In the genomic region with DNA sequence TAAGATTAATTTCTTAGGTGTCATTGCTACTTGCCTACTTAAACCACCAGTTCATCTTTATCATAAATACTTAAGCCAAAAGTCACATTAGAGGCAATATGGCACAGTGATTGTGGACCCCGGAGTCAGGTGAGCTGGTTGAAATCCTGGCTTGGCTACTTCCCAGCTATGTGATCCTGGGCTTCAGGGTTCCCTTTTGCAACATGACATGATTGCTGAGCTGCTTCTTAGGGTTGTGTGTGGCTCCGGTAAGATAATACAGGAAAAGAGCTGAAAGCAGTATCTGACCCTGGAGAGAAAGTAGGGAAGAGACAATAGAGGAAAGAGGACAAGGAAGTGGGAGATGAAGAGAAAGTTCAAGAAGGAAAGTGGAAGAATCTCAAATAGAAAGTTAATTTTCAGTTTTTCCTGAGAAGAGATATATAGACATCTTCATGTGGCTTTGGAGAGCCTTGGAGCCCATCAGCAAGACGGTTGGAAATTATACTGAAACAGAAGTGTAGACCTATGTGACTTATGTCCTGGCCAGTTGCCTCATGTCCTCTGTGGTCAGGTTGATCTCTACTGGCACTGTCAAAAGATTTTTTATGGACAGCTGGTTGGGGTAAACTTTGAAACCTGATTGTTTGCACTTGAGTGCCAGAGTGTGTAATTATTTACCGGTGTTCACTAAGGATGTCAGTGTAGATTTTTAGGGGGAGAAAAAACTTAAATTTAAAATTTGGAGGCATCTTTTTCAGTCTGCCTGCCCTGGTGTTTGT, we compare ENCODE assay signal across 20 cellular contexts.
DNase-seq lines count a peak whose midpoint lies in the region; ATAC-seq and TF ChIP-seq lines count a peak whose summit lies in the region.
"Had no signal": no experiment of that assay in that cellular context is flagged by ENCODE, and none has a peak within 500 bp of the region (broad histone marks: within the 10 kb centered on the region; RNA-seq: fewer than 3 reads in every experiment).

No MANE protein-coding gene starts in this region.

- no peaks in the 10 kb centered on the region for H3K4me1 ChIP-seq in osteoblast (ENCODE audit: insufficient read depth, low read length)
- H3K4me1 ChIP-seq in skeletal muscle tissue (ENCODE audit: control insufficient read depth in 3 of 3, insufficient read depth in 3 of 3, low read length in 3 of 3), result peaks cover 36 to 61% (median 53%) of the 10 kb centered on the region in 3 donors
- H3K4me1 ChIP-seq in tibial artery, result peaks cover 0 to 27% (median 2%) of the 10 kb centered on the region in 4 donors
- H3K4me1 ChIP-seq: SJSA1 had no signal

- no peak overlapping the region for H3K4me2 ChIP-seq in osteoblast (ENCODE audit: insufficient read depth, low read length)

- peak overlapping the region in 2 of 3 donors; percentile 57 to 59 for H3K9ac ChIP-seq in skeletal muscle tissue (ENCODE audit: low read depth in 1 of 3, low read length in 3 of 3)

- H3K9me3 ChIP-seq in osteoblast (ENCODE audit: low read depth, low read length), result no peaks in the 10 kb centered on the region
- no peaks in the 10 kb centered on the region for H3K9me3 ChIP-seq in skeletal muscle tissue (ENCODE audit: control insufficient read depth in 3 of 3, low read length in 3 of 3)
- H3K9me3 ChIP-seq in tibial artery, result no peaks in the 10 kb centered on the region
- H3K9me3 ChIP-seq: SJSA1 had no signal

- CTCF ChIA-PET in GM10248 (lab: Yijun Ruan, JAX), result interaction anchor here (1.1 kb wide), 1 partner anchor 10 kb away, joined by 3 read pairs; no protein-coding TSS in a partner anchor

- POLR2A ChIA-PET in GM10248 (lab: Yijun Ruan, JAX), result no interaction called here

- H3K27me3 ChIP-seq in osteoblast (ENCODE audit: insufficient read depth, low read length) (no peaks in the 10 kb centered on the region), skeletal muscle tissue (ENCODE audit: control insufficient read depth in 3 of 3, insufficient read depth in 3 of 3, low read length in 3 of 3) (no peaks in the 10 kb centered on the region), tibial artery (no peaks in the 10 kb centered on the region)
- H3K27me3 ChIP-seq: SJSA1 had no signal

- H2AFZ ChIP-seq in osteoblast (ENCODE audit: low read length), result no peak overlapping the region

- ATAC-seq in left lobe of liver, result peak; percentile 83
- ATAC-seq: K562 had no signal

- H3K36me3 ChIP-seq in osteoblast (ENCODE audit: insufficient read depth, low read length), result no peaks in the 10 kb centered on the region
- H3K36me3 ChIP-seq in skeletal muscle tissue (ENCODE audit: control insufficient read depth in 3 of 3, insufficient read depth in 3 of 3, low read length in 3 of 3), result no peaks in the 10 kb centered on the region
- H3K36me3 ChIP-seq in tibial artery, result no peaks in the 10 kb centered on the region
- H3K36me3 ChIP-seq: SJSA1 had no signal

- no peak for TF ChIP-seq CTCF in LNCaP clone FGC (IDR thresholded peaks at IDR 0.05; ENCODE audit: control insufficient read depth, extremely low read depth, insufficient read depth)
- TF ChIP-seq CTCF in osteoblast (IDR thresholded peaks at IDR 0.05; ENCODE audit: extremely low read depth, low read depth, low read length), result no peak
- TF ChIP-seq CTCF in GM10248 (IDR thresholded peaks at IDR 0.05; ENCODE audit: control extremely low read depth, extremely low read depth, low read depth, missing control alignments), result no peak
- TF ChIP-seq CTCF in tibial artery (IDR thresholded peaks at IDR 0.05), result no peak

- H4K20me1 ChIP-seq in osteoblast (ENCODE audit: insufficient read depth, low read length), result no peaks in the 10 kb centered on the region

- intact Hi-C loops in tibial artery (cut with DNase I; ENCODE audit: low total_unique reads), result no loop called here

- DNase-seq in LNCaP clone FGC (ENCODE audit: low read depth) (peak; percentile 35), left lobe of liver (ENCODE audit: low spot score) (peak; percentile 80), osteoblast (ENCODE audit: insufficient read length, low spot score, missing footprints) (peak; percentile 34), GM10248 (ENCODE audit: extremely low spot score) (no peak), NCI-H510A (lab: John Stamatoyannopoulos, UW) (no peak), tibial artery (no peak), NCI-H2107 treated with DMSO at 0.1 percent for 48 hours (lab: John Stamatoyannopoulos, UW; ENCODE audit: unreplicated experiment) (no peak)
- DNase-seq: Calu3; CD8-positive, alpha-beta memory T cell; DMS153; MM.1S; NCI-H1092; NCI-H146; NCI-H2029; NCI-H226; NCI-H526 had no signal

- H3K27ac ChIP-seq in osteoblast (ENCODE audit: low read depth, low read length) (no peak overlapping the region), skeletal muscle tissue (ENCODE audit: low read depth, low read length) (peak overlapping the region; percentile 84), tibial artery (no peak overlapping the region)
- H3K27ac ChIP-seq: C4-2B, SJSA1 had no signal

- H3K4me3 ChIP-seq in LNCaP clone FGC (ENCODE audit: low read depth, low read length), result no peak overlapping the region
- no peak overlapping the region for H3K4me3 ChIP-seq in osteoblast (ENCODE audit: insufficient read depth, low read length)
- peak overlapping the region in 2 of 3 donors; percentile 41 to 52 for H3K4me3 ChIP-seq in skeletal muscle tissue (ENCODE audit: low read length in 3 of 3)
- H3K4me3 ChIP-seq in tibial artery, result no peak overlapping the region
- H3K4me3 ChIP-seq: K562, SJSA1 had no signal

- no peaks in the 10 kb centered on the region for H3K79me2 ChIP-seq in osteoblast (ENCODE audit: insufficient read depth, low read length)

Comparison
In these comparisons a context has a peak if more than half of its experiments do, and no peak if none do; other contexts are left out.
1. DNase-seq: peak in LNCaP clone FGC (single experiment), left lobe of liver (single experiment) and osteoblast (single experiment); none in GM10248 (single experiment), NCI-H510A (single experiment), tibial artery (0 of 2) and NCI-H2107 treated with DMSO at 0.1 percent for 48 hours (single experiment).
2. H3K4me3 ChIP-seq: peak in skeletal muscle tissue (2 of 3); none in LNCaP clone FGC (single experiment), osteoblast (single experiment) and tibial artery (0 of 2).